In the genomic region with DNA sequence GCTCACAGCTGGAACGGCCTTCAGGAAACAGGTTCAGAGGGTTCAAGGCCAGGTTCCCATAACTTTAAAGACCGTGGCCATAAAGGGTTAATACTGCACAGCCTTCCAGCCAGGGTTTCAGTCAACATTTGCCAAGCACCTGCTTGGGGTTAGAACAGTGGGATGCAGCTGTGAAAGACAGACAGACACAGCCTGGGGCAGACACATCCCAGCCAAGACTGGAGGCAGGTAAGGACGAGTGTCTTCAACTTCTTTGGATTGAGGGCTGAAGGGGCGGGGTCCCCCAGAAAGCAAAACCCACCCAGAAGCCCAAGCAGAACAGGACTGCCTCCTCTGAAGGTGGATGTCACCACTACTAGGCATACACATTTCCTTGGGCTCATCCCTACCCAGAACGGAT, we compare ENCODE assay signal across 1 cellular context.
TF ChIP-seq lines count a peak whose summit lies in the region.

No MANE protein-coding gene starts in this region.

TF ChIP-seq in HepG2, 621 proteins besides CTCF, POLR2A, EP300 and RAD21:
- no peak for TF ChIP-seq SMC3 (IDR thresholded peaks at IDR 0.05; ENCODE audit: low read length)
- TF ChIP-seq POLR2AphosphoS2 (IDR thresholded peaks at IDR 0.05; ENCODE audit: low read depth, low read length) = peak; percentile 63; the same call in 1 of the 2 replicates
- no peak for TF ChIP-seq FOXK2 (IDR thresholded peaks at IDR 0.05)
- TF ChIP-seq NR2F1 (CRISPR knock-in tag; IDR thresholded peaks at IDR 0.05) = 0 out of 4 replicates have a peak, but pooled peaks of 1 of the 2 experiments have one; percentile 29
- TF ChIP-seq, protein P1, sequence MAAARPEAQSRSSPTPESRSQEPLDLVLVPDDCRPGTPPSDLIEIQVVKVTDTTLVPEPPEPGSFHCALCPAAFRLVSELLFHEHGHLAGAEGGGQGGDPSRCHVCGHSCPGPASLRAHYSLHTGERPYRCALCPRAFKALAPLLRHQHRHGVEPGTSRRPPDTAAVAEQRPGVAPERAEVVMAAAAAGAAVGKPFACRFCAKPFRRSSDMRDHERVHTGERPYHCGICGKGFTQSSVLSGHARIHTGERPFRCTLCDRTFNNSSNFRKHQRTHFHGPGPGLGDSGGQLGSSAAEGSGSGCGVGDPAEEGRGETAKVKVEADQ (CRISPR knock-in tag; IDR thresholded peaks at IDR 0.05; ENCODE audit: borderline replicate concordance) = no peak
- 0 out of 2 replicates have a peak, but pooled peaks have one; percentile 12 for TF ChIP-seq NR2F6 (IDR thresholded peaks at IDR 0.05)
- TF ChIP-seq NR2F6 (CRISPR knock-in tag; IDR thresholded peaks at IDR 0.05) = no peak
- TF ChIP-seq ZNF563 (CRISPR knock-in tag; IDR thresholded peaks at IDR 0.05) = no peak
- TF ChIP-seq NFRKB (IDR thresholded peaks at IDR 0.05) = no peak
- peak; percentile 33 for TF ChIP-seq RBM22 (optimal IDR thresholded peaks at IDR 0.05; ENCODE audit: low read length)
- TF ChIP-seq HNF4G (IDR thresholded peaks at IDR 0.05; ENCODE audit: borderline replicate concordance, low read depth, low read length) = no peak
- TF ChIP-seq HNF4G (CRISPR knock-in tag; IDR thresholded peaks at IDR 0.05; ENCODE audit: borderline replicate concordance, low read depth) = no peak
- TF ChIP-seq, protein P2, sequence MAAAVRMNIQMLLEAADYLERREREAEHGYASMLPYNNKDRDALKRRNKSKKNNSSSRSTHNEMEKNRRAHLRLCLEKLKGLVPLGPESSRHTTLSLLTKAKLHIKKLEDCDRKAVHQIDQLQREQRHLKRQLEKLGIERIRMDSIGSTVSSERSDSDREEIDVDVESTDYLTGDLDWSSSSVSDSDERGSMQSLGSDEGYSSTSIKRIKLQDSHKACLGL (CRISPR knock-in tag; IDR thresholded peaks at IDR 0.05) = no peak
- no peak for TF ChIP-seq ZNF18 (CRISPR knock-in tag; IDR thresholded peaks at IDR 0.05; ENCODE audit: insufficient replicate concordance)
- peak; percentile 95 for TF ChIP-seq ZNF652 (CRISPR knock-in tag; IDR thresholded peaks at IDR 0.05; ENCODE audit: borderline replicate concordance, low read depth)
- TF ChIP-seq HNF4A (CRISPR knock-in tag; IDR thresholded peaks at IDR 0.05) = peak; percentile 23; the same call in 1 of the 2 replicates
- no peak for TF ChIP-seq DNMT3B (CRISPR knock-in tag; conservative IDR thresholded peaks at IDR 0.05)
- 0 out of 2 replicates have a peak, but pooled peaks have one; percentile 43 for TF ChIP-seq BORCS8-MEF2B (CRISPR knock-in tag; IDR thresholded peaks at IDR 0.05)
- TF ChIP-seq ZNF44 (CRISPR knock-in tag; IDR thresholded peaks at IDR 0.05) = no peak
- 0 out of 2 replicates have a peak, but pooled peaks have one; percentile 6 for TF ChIP-seq NR2C2 (CRISPR knock-in tag; IDR thresholded peaks at IDR 0.05; ENCODE audit: borderline replicate concordance)
- no peak for TF ChIP-seq SYNCRIP (IDR thresholded peaks at IDR 0.05; ENCODE audit: insufficient read depth, low read depth, low read length)
- TF ChIP-seq RARA (CRISPR knock-in tag; IDR thresholded peaks at IDR 0.05) = peak; percentile 72
- 0 out of 2 replicates have a peak, but pooled peaks have one; percentile 23 for TF ChIP-seq ZXDC (CRISPR knock-in tag; IDR thresholded peaks at IDR 0.05)
- no peak for TF ChIP-seq ZBED4 (CRISPR knock-in tag; IDR thresholded peaks at IDR 0.05; ENCODE audit: borderline replicate concordance)
- TF ChIP-seq AGO1 (IDR thresholded peaks at IDR 0.05; ENCODE audit: low read depth, low read length, poor library complexity, severe bottlenecking) = no peak
- TF ChIP-seq GATAD2A (CRISPR knock-in tag; IDR thresholded peaks at IDR 0.05) = peak; percentile 24; the same call in 1 of the 2 replicates
- TF ChIP-seq, protein P3, sequence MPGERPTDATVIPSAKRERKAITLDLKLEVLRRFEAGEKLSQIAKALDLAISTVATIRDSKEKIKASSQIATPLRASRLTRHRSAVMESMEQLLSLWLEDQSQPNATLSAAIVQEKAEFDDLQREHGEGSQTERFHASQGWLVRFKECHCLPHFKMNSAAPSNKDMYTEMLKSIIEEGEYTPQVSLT (CRISPR knock-in tag; IDR thresholded peaks at IDR 0.05; ENCODE audit: borderline replicate concordance, low read depth) = no peak
